ENCODE assay signal across 23 cellular contexts in genomic region chr6:21653323-21653722, GRCh38. TPM values are rescaled to one million over a fixed set of nuclear protein-coding genes. Genes with fewer than 3 reads are reported as not detected.
A peak's percentile ranks its signal among the peaks of the same experiment; 100 is the strongest.
DNase-seq lines count a peak whose midpoint lies in the region; ATAC-seq and TF ChIP-seq lines count a peak whose summit lies in the region.
"Had no signal": no experiment of that assay in that cellular context is flagged by ENCODE, and none has a peak within 500 bp of the region (broad histone marks: within the 10 kb centered on the region; RNA-seq: fewer than 3 reads in every experiment).

No MANE protein-coding gene starts in this region.

- H2BK5ac ChIP-seq in mesendoderm (ENCODE audit: low read length): no peak overlapping the region

- H3K4me2 ChIP-seq in GM23338 (no peak overlapping the region), mesendoderm (ENCODE audit: low read length) (no peak overlapping the region)
- H3K4me2 ChIP-seq: A549; BLaER1 treated with 17β-estradiol and CSF1 and Interleukin-3, amounts not matched to agents 10 nM and 100 nM had no signal

- POLR2A ChIA-PET in WTC11 (lab: Charles Lee): interaction anchor here (1.2 to 1.5 kb wide), 3 partner anchors 10 to 93 kb away, joined by 3 to 6 read pairs (median 4); partner anchors contain the start of gene SOX4

- H3K9me2 ChIP-seq in GM23338 (ENCODE audit: insufficient read depth): peaks cover 6% of the 10 kb centered on the region; the same call in 1 of the 2 replicates

- no peaks in the 10 kb centered on the region for H3K79me1 ChIP-seq in mesendoderm (ENCODE audit: low read length)

- no peak overlapping the region for H3K56ac ChIP-seq in mesendoderm (ENCODE audit: low read length)

- H3K9me3 ChIP-seq in T-helper 17 cell (ENCODE audit: control insufficient read depth, low read length, poor library complexity, severe bottlenecking): no peaks in the 10 kb centered on the region
- H3K9me3 ChIP-seq: A549, BE2C, HAP-1 had no signal

- no peak overlapping the region for H2BK15ac ChIP-seq in mesendoderm (replicated peaks; ENCODE audit: low read depth)

- H3K36me3 ChIP-seq in GM23338 (ENCODE audit: insufficient read depth): peaks cover 5% of the 10 kb centered on the region; the same call in 1 of the 2 replicates
- H3K36me3 ChIP-seq in mesendoderm (ENCODE audit: control insufficient read depth, insufficient read depth, low read length): no peaks in the 10 kb centered on the region
- H3K36me3 ChIP-seq: BE2C; BLaER1 treated with 17β-estradiol and CSF1 and Interleukin-3, amounts not matched to agents 10 nM and 100 nM; HAP-1 had no signal

- DNase-seq in GM23338 (ENCODE audit: low spot score) (no peak), WTC11 (ENCODE audit: low spot score) (no peak), mesendoderm (no peak), left cardiac atrium (no peak), T-helper 17 cell (no peak), hypothalamus (lab: John Stamatoyannopoulos, UW) (no peak)
- DNase-seq: 8988T; ACHN; AML-193; BE2C; CD4-positive, alpha-beta T cell; CD8-positive, alpha-beta memory T cell; DMS 273 treated with DMSO at 0.1 percent for 48 hours; DMS79; EL; GDM1; GM23248; HFFc6 had no signal

- no peak overlapping the region for H2AK5ac ChIP-seq in mesendoderm (ENCODE audit: low read length)

- H3K36me3 Mint-ChIP-seq in GM23338 (ENCODE audit: low read depth): peaks cover 16% of the 10 kb centered on the region; the same call in 2 of the 3 replicates
- peaks cover 18% of the 10 kb centered on the region for H3K36me3 Mint-ChIP-seq in WTC11
- no peaks in the 10 kb centered on the region for H3K36me3 Mint-ChIP-seq in T-helper 17 cell (ENCODE audit: low read depth)
- H3K36me3 Mint-ChIP-seq: CD14-positive monocyte had no signal

- H3K4me3 ChIP-seq in GM23338 (no peak overlapping the region), mesendoderm (ENCODE audit: low read length) (no peak overlapping the region)
- H3K4me3 ChIP-seq: A549; BLaER1 treated with 17β-estradiol and CSF1 and Interleukin-3, amounts not matched to agents 10 nM and 100 nM; GM12878; GM23248; HAP-1 had no signal

- peaks cover 25% of the 10 kb centered on the region for H3K4me1 Mint-ChIP-seq in GM23338
- peaks cover 39% of the 10 kb centered on the region for H3K4me1 Mint-ChIP-seq in WTC11
- H3K4me1 Mint-ChIP-seq in T-helper 17 cell: no peaks in the 10 kb centered on the region
- H3K4me1 Mint-ChIP-seq: CD8-positive, alpha-beta memory T cell had no signal

- H3K4me3 Mint-ChIP-seq in GM23338: no peak overlapping the region
- no peak overlapping the region for H3K4me3 Mint-ChIP-seq in WTC11
- H3K4me3 Mint-ChIP-seq in T-helper 17 cell: no peak overlapping the region
- H3K4me3 Mint-ChIP-seq: CD14-positive monocyte; CD4-positive, alpha-beta T cell; CD8-positive, alpha-beta memory T cell; HFFc6 had no signal

- H3K27ac Mint-ChIP-seq in GM23338 (no peak overlapping the region), WTC11 (peak overlapping the region; percentile 14; the same call in 1 of the 2 replicates), T-helper 17 cell (no peak overlapping the region)
- H3K27ac Mint-ChIP-seq: CD14-positive monocyte; CD4-positive, alpha-beta T cell; CD8-positive, alpha-beta memory T cell; HFFc6 had no signal

- CTCF ChIA-PET in WTC11 (lab: Charles Lee): no interaction called here

- no peak overlapping the region for H4K8ac ChIP-seq in mesendoderm (ENCODE audit: low read depth, low read length)

- intact Hi-C loops in left cardiac atrium (cut with DNase I): no loop called here

- no peaks in the 10 kb centered on the region for H4K20me1 ChIP-seq in GM23338 (replicated peaks; ENCODE audit: insufficient read depth)
- H4K20me1 ChIP-seq: BLaER1 treated with 17β-estradiol and CSF1 and Interleukin-3, amounts not matched to agents 10 nM and 100 nM had no signal

- no peak overlapping the region for H3K4ac ChIP-seq in mesendoderm (ENCODE audit: low read depth, low read length)

- no peaks in the 10 kb centered on the region for H3F3A ChIP-seq in GM23338 (replicated peaks; ENCODE audit: low read depth)

- TF ChIP-seq CTCF in GM23338 (conservative IDR thresholded peaks at IDR 0.05; ENCODE audit: low read depth in 2 of 2) (no peak), WTC11 (IDR thresholded peaks at IDR 0.05) (no peak)

- ATAC-seq in GM23338: no peak
- no peak for ATAC-seq in WTC11
- ATAC-seq in left cardiac atrium: no peak
- no peak for ATAC-seq in T-helper 17 cell
- ATAC-seq: A549, GM12878 had no signal

- H3K9me3 Mint-ChIP-seq in GM23338 (peaks cover 13% of the 10 kb centered on the region), WTC11 (peaks cover 26% of the 10 kb centered on the region)
- H3K9me3 Mint-ChIP-seq: HFFc6 had no signal

- H3K27ac ChIP-seq in GM23338 (ENCODE audit: low read depth) (no peak overlapping the region), mesendoderm (ENCODE audit: low read depth, low read length) (no peak overlapping the region)
- H3K27ac ChIP-seq: A549; BLaER1 treated with 17β-estradiol and CSF1 and Interleukin-3, amounts not matched to agents 10 nM and 100 nM; GM23248 had no signal

- H3K9ac ChIP-seq in mesendoderm (ENCODE audit: low read length): no peak overlapping the region
- H3K9ac ChIP-seq: BLaER1 treated with 17β-estradiol and CSF1 and Interleukin-3, amounts not matched to agents 10 nM and 100 nM; GM23248 had no signal

- peak overlapping the region; percentile 52; the same call in 1 of the 2 replicates for H2AFZ ChIP-seq in GM23338
- H2AFZ ChIP-seq: GM23248 had no signal

- peaks cover 1% of the 10 kb centered on the region for H3K27me3 Mint-ChIP-seq in GM23338 (ENCODE audit: insufficient read depth, low read depth, poor library complexity)
- H3K27me3 Mint-ChIP-seq in WTC11 (ENCODE audit: low read depth): no peaks in the 10 kb centered on the region
- H3K27me3 Mint-ChIP-seq in T-helper 17 cell: peaks cover 8% of the 10 kb centered on the region
- H3K27me3 Mint-ChIP-seq: CD4-positive, alpha-beta T cell had no signal

- no peak overlapping the region for H3K23ac ChIP-seq in mesendoderm (ENCODE audit: low read length)

- H3K4me1 ChIP-seq in GM23338 (ENCODE audit: insufficient read depth) (peaks cover 29% of the 10 kb centered on the region), mesendoderm (ENCODE audit: control insufficient read depth, low read depth, low read length) (peaks cover 3% of the 10 kb centered on the region)
- H3K4me1 ChIP-seq: BE2C had no signal

- peak overlapping the region; percentile 56 for H3K18ac ChIP-seq in mesendoderm (ENCODE audit: low read length)

- H3K27me3 ChIP-seq in GM23338 (ENCODE audit: insufficient read depth) (no peaks in the 10 kb centered on the region), mesendoderm (ENCODE audit: insufficient read depth, low read length, poor library complexity) (no peaks in the 10 kb centered on the region)
- H3K27me3 ChIP-seq: BE2C; BLaER1 treated with 17β-estradiol and CSF1 and Interleukin-3, amounts not matched to agents 10 nM and 100 nM had no signal

- no peak overlapping the region for H4K5ac ChIP-seq in mesendoderm (ENCODE audit: low read length)

- H3K79me2 ChIP-seq in GM23338 (replicated peaks; ENCODE audit: insufficient read depth) (no peaks in the 10 kb centered on the region), mesendoderm (ENCODE audit: control insufficient read depth, insufficient read depth, low read length) (no peaks in the 10 kb centered on the region)

- H2BK120ac ChIP-seq in mesendoderm (ENCODE audit: low read depth, low read length): no peak overlapping the region

- no CpG with 5 or more reads among the region's 4 CpGs for WGBS in mesendoderm (ENCODE audit: extremely low coverage, insufficient coverage, low lambda C conversion rate)

TF ChIP-seq in GM23338, 12 proteins besides CTCF, POLR2A, EP300 and RAD21 (continues in another document):
- TF ChIP-seq EZH2 (IDR thresholded peaks at IDR 0.05; ENCODE audit: low read depth, unreplicated experiment): no peak

TF ChIP-seq in WTC11, 78 proteins besides CTCF, POLR2A, EP300 and RAD21:
- TF ChIP-seq PRDM15 (CRISPR knock-in tag; IDR thresholded peaks at IDR 0.05): peak; percentile 47; the same call in 1 of the 2 replicates
- TF ChIP-seq ATF3 (CRISPR knock-in tag; conservative IDR thresholded peaks at IDR 0.05): no peak

RNA-seq across cellular contexts. Expression of gene SOX4, which starts 59.8 kb away (rescaled TPM):
- 156 and 164 TPM in 2 replicates for total RNA-seq in GM23338 (2014; rRNA removed; shearing (Covaris generic))
- 235 and 245 TPM in 2 replicates for polyA plus RNA-seq in GM23338 (2016; fragmentation: Nextera tagmentation; extraction: Ambion mirVana)
- 167 to 182 TPM (median 169 TPM) in 3 replicates for total RNA-seq in WTC11 (2021)
- 95.1 TPM for polyA plus RNA-seq in mesendoderm (2013, experiment 1 of 2)
- 98.8 TPM for polyA plus RNA-seq in mesendoderm (2013, experiment 2 of 2)
- 1 to 10 TPM; 5.7 to 7.7 TPM for total RNA-seq in left cardiac atrium
- total RNA-seq in T-helper 17 cell: 1 to 10 TPM in 1 of 2 donors, under 1 TPM in 1; 0.97 to 1.7 TPM

Comparison
In these comparisons a context has a peak if more than half of its experiments do, and no peak if none do; other contexts are left out.
1. RNA of gene SOX4, which starts 59.8 kb away (total RNA-seq): 167 to 182 TPM in WTC11 and 156 to 164 TPM in GM23338; 5.7 to 7.7 TPM in left cardiac atrium and 0.97 to 1.7 TPM in T-helper 17 cell; every median in the first group is over 10 times any median in the second.